ENCODE assay signal across 21 cellular contexts in genomic region chr5:64040496-64040895, GRCh38.
DNase-seq lines count a peak whose midpoint lies in the region; ATAC-seq, FAIRE-seq and TF ChIP-seq lines count a peak whose summit lies in the region.
"Had no signal": no experiment of that assay in that cellular context is flagged by ENCODE, and none has a peak within 500 bp of the region (broad histone marks: within the 10 kb centered on the region; RNA-seq: fewer than 3 reads in every experiment).

No MANE protein-coding gene starts in this region.

- no TSS peak for BruUV-seq in PC-3 (replicated peaks; lab: Mats Ljungman, UMichigan)
- no TSS peak for BruUV-seq in mammary epithelial cell (replicated peaks; lab: Mats Ljungman, UMichigan)

- H4K20me1 ChIP-seq in PC-3 (ENCODE audit: low read length) (no peaks in the 10 kb centered on the region), mammary epithelial cell (ENCODE audit: insufficient read depth, low read length) (no peaks in the 10 kb centered on the region)

- no peaks in the 10 kb centered on the region for H3K9me2 ChIP-seq in PC-3 (replicated peaks; ENCODE audit: low read length)

- peak; percentile 26 for DNase-seq in DMS53 (lab: John Stamatoyannopoulos, UW)
- no peak for DNase-seq in DMS53 treated with DMSO at 0.1 percent for 48 hours (lab: John Stamatoyannopoulos, UW; ENCODE audit: unreplicated experiment)
- DNase-seq in HT-29 (ENCODE audit: low spot score), result peak; percentile 7
- peak; percentile 51 for DNase-seq in PC-3
- DNase-seq in mammary epithelial cell, result peak; percentile 5
- DNase-seq in HTR-8/SVneo (ENCODE audit: insufficient read length, low spot score), result no peak
- no peak for DNase-seq in inferior parietal cortex (ENCODE audit: extremely low spot score)
- DNase-seq in cardiac septum (ENCODE audit: low spot score), result no peak
- DNase-seq: Calu3; CD8-positive, alpha-beta T cell; DMS79 treated with DMSO at 0.1 percent for 48 hours; IMR-90; NCI-H1105; NCI-H1694; NCI-H2227 treated with DMSO at 0.1 percent for 48 hours; NCI-H510A treated with DMSO at 0.1 percent for 48 hours; NCI-H774; RPMI8226; SIG-M5; T-helper 17 cell had no signal

- H2AFZ ChIP-seq in PC-3 (ENCODE audit: low read length) (no peak overlapping the region), mammary epithelial cell (ENCODE audit: low read depth, low read length) (no peak overlapping the region)

- H3K27me3 ChIP-seq in PC-3 (ENCODE audit: low read length) (no peaks in the 10 kb centered on the region), mammary epithelial cell (ENCODE audit: insufficient read depth, low read length) (no peaks in the 10 kb centered on the region)

- H3F3A ChIP-seq in PC-3 (ENCODE audit: low read length, unreplicated experiment), result no peaks in the 10 kb centered on the region

- H3K9ac ChIP-seq in PC-3 (ENCODE audit: low read length), result no peak overlapping the region
- no peak overlapping the region for H3K9ac ChIP-seq in mammary epithelial cell (ENCODE audit: insufficient read depth, low read length)

- CTCF ChIA-PET in PC-3 (lab: Charles Lee), result interaction anchor here (0.6 to 1.0 kb wide), 3 partner anchors 60 to 573 kb away, joined by 3 to 4 read pairs (median 3); no protein-coding TSS in a partner anchor
- CTCF ChIA-PET in mammary epithelial cell (lab: Charles Lee; ENCODE audit: low non-redundant PET), result no interaction called here

- intact Hi-C loops in PC-3 (cut with micrococcal nuclease), result no loop called here
- intact Hi-C loops in mammary epithelial cell (cut with micrococcal nuclease), result no loop called here
- intact Hi-C loops in cardiac septum (cut with DNase I), result no loop called here

- H3K36me3 ChIP-seq in PC-3 (ENCODE audit: low read depth, low read length), result no peaks in the 10 kb centered on the region
- no peaks in the 10 kb centered on the region for H3K36me3 ChIP-seq in mammary epithelial cell (ENCODE audit: insufficient read depth, low read length)
- H3K36me3 ChIP-seq: HAP-1 had no signal

- no peak for FAIRE-seq in HTR-8/SVneo (lab: Jason Lieb, UNC)

- no peaks in the 10 kb centered on the region for H3K79me2 ChIP-seq in PC-3 (ENCODE audit: low read length)
- no peaks in the 10 kb centered on the region for H3K79me2 ChIP-seq in mammary epithelial cell (ENCODE audit: insufficient read depth, low read length)

- H3K27ac ChIP-seq in PC-3 (ENCODE audit: low read length) (no peak overlapping the region), mammary epithelial cell (ENCODE audit: insufficient read depth, low read depth, low read length) (no peak overlapping the region)

- H3K4me1 ChIP-seq in PC-3 (ENCODE audit: insufficient read depth, low read length) (no peaks in the 10 kb centered on the region), mammary epithelial cell (ENCODE audit: insufficient read depth, low read length) (no peaks in the 10 kb centered on the region)
- H3K4me1 ChIP-seq: HAP-1 had no signal

- H3K4me3 ChIP-seq in PC-3 (ENCODE audit: low read length), result no peak overlapping the region
- H3K4me3 ChIP-seq in mammary epithelial cell (replicated peaks in 1 of 3; ENCODE audit: insufficient read depth in 1 of 3, low read depth in 2 of 3, low read length in 3 of 3), result no peak overlapping the region
- H3K4me3 ChIP-seq: HAP-1 had no signal

- POLR2A ChIA-PET in PC-3 (lab: Charles Lee; ENCODE audit: unreplicated experiment), result no interaction called here

- TF ChIP-seq CTCF in PC-3 (conservative IDR thresholded peaks at IDR 0.05; ENCODE audit: low read depth, low read length) (peak; percentile 61), mammary epithelial cell (conservative IDR thresholded peaks at IDR 0.05 in 1 of 2, IDR thresholded peaks at IDR 0.05 in 1 of 2; ENCODE audit: extremely low read depth in 1 of 2, insufficient read depth in 1 of 2, low read depth in 1 of 2, low read length in 2 of 2) (peak in 1 of 2 donors; percentile 17)

- in situ Hi-C loops in mammary epithelial cell (cut with MboI; ENCODE audit: low sequenced_read_pairs in 2 of 2), result no loop called here

- ATAC-seq in PC-3, result peak; percentile 81
- ATAC-seq: CD8-positive, alpha-beta T cell; T-helper 17 cell had no signal

- dilution Hi-C loops in mammary epithelial cell (cut with HindIII; ENCODE audit: low sequenced_read_pairs), result no loop called here

- H3K4me2 ChIP-seq in PC-3 (ENCODE audit: low read length), result no peak overlapping the region
- no peak overlapping the region for H3K4me2 ChIP-seq in mammary epithelial cell (ENCODE audit: insufficient read depth, low read depth, low read length)

- WGBS in mammary epithelial cell (ENCODE audit: low coverage, missing lambda C conversion rate), result 66% methylated on average over 3 of the region's 3 CpGs

- no peaks in the 10 kb centered on the region for H3K9me3 ChIP-seq in PC-3 (ENCODE audit: low read length)
- H3K9me3 ChIP-seq in mammary epithelial cell (replicated peaks; ENCODE audit: insufficient read depth, low read length), result no peaks in the 10 kb centered on the region
- H3K9me3 ChIP-seq: HAP-1 had no signal

Comparison
In these comparisons a context has a peak if more than half of its experiments do, and no peak if none do; other contexts are left out.
1. DNase-seq: peak in DMS53 (single experiment), HT-29 (single experiment), PC-3 (single experiment) and mammary epithelial cell (single experiment); none in DMS53 treated with DMSO at 0.1 percent for 48 hours (single experiment), HTR-8/SVneo (single experiment), inferior parietal cortex (single experiment) and cardiac septum (single experiment).